ENCODE assay signal across 23 cellular contexts in the genomic region with DNA sequence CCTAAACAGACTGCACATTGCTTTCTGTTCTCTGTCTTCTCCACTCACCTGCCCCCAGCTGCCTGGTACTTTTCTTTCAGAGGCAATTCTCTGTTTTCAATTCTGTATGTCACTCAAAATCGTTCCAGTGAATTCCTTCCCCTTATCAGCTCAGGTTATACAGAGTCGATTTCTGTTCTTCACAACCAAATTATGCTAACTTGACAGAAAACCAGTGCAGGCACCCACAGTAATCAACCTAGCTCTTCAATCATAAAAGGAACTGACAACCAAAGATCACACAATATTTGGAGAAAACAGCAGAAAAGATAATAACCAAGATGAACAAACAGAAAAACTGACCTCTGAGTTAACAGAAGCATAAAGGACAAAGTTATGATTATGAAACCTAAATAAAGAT.
"Had no signal": no experiment of that assay in that cellular context is flagged by ENCODE, and none has a peak within 500 bp of the region (broad histone marks: within the 10 kb centered on the region; RNA-seq: fewer than 3 reads in every experiment).

No MANE protein-coding gene starts in this region.

- ATAC-seq: T-cell had no signal

- H3K27me3 ChIP-seq: SJSA1 had no signal

- H3K27ac ChIP-seq: HL-60, KMS-11, SJSA1 had no signal

- FAIRE-seq: HTR-8/SVneo had no signal

- H3K4me1 ChIP-seq: SJSA1 had no signal

- H3K9me3 ChIP-seq: SJSA1, SK-N-SH had no signal

- DNase-seq: Kasumi-1, MM.1S, NCI-H1092 treated with DMSO at 0.1 percent for 48 hours, NCI-H1436, NCI-H187, NCI-H2029, NCI-H2081 treated with DMSO at 0.1 percent for 48 hours, NCI-H2171, NCI-H345, NCI-H446 treated with DMSO at 0.1 percent for 48 hours, NCI-H510A treated with DMSO at 0.1 percent for 48 hours, NCI-H526, NCI-H774, Right ventricle myocardium superior, RPMI8226, SIG-M5, SK-N-SH, SW 1271, T-cell had no signal

- H3K4me3 ChIP-seq: SJSA1 had no signal

- H3K36me3 ChIP-seq: SJSA1 had no signal
